ENCODE assay signal across 17 cellular contexts in genomic region chr4:24645765-24646550, GRCh38.
"Had no signal": no experiment of that assay in that cellular context is flagged by ENCODE, and none has a peak within 500 bp of the region (broad histone marks: within the 10 kb centered on the region; RNA-seq: fewer than 3 reads in every experiment).

No MANE protein-coding gene starts in this region.

- H3K36me3 Mint-ChIP-seq: activated naive CD4-positive, alpha-beta T cell treated with anti-CD3 and anti-CD28 coated beads, Interleukin-2, amount 10 ng/mL, durations not matched to agents 7 days and 5 days; natural killer cell; stimulated activated memory B cell treated with anti-CD40 and anti-IgM and Interleukin-4, amounts not matched to agents 10 μg/mL and 1 μg/mL and 100 μg/mL, for 72 hours; WTC11 had no signal

- H3K27ac Mint-ChIP-seq: activated CD4-positive, alpha-beta T cell treated with anti-CD3 and anti-CD28 coated beads, Interleukin-2, amount 10 ng/mL, durations not matched to agents 24 days and 14 days; activated naive CD4-positive, alpha-beta T cell treated with anti-CD3 and anti-CD28 coated beads, Interleukin-2, amount 10 ng/mL, durations not matched to agents 7 days and 5 days; activated T-helper 17 cell treated with anti-CD3 and anti-CD28 coated beads, Interleukin-2, amount 50 U/mL, for 72 hours; natural killer cell; stimulated activated memory B cell treated with anti-CD40 and anti-IgM and Interleukin-4, amounts not matched to agents 10 μg/mL and 1 μg/mL and 100 μg/mL, for 72 hours; WTC11 had no signal

- H3K4me3 Mint-ChIP-seq: activated CD4-positive, alpha-beta T cell treated with anti-CD3 and anti-CD28 coated beads, Interleukin-2, amount 10 ng/mL, durations not matched to agents 24 days and 14 days; activated naive CD4-positive, alpha-beta T cell treated with anti-CD3 and anti-CD28 coated beads, Interleukin-2, amount 10 ng/mL, durations not matched to agents 7 days and 5 days; activated T-helper 17 cell treated with anti-CD3 and anti-CD28 coated beads, Interleukin-2, amount 50 U/mL, for 72 hours; effector memory CD8-positive, alpha-beta T cell; natural killer cell; stimulated activated memory B cell treated with anti-CD40 and anti-IgM and Interleukin-4, amounts not matched to agents 10 μg/mL and 1 μg/mL and 100 μg/mL, for 72 hours; WTC11 had no signal

- H3K4me3 ChIP-seq: adrenal gland, right atrium auricular region, smooth muscle cell, tibial nerve had no signal

- H3K9me3 ChIP-seq: adrenal gland, right atrium auricular region had no signal

- H3K4me1 Mint-ChIP-seq: activated CD4-positive, alpha-beta T cell treated with anti-CD3 and anti-CD28 coated beads, Interleukin-2, amount 10 ng/mL, durations not matched to agents 24 days and 14 days; activated naive CD4-positive, alpha-beta T cell treated with anti-CD3 and anti-CD28 coated beads, Interleukin-2, amount 10 ng/mL, durations not matched to agents 7 days and 5 days; activated T-helper 17 cell treated with anti-CD3 and anti-CD28 coated beads, Interleukin-2, amount 50 U/mL, for 72 hours; stimulated activated memory B cell treated with anti-CD40 and anti-IgM and Interleukin-4, amounts not matched to agents 10 μg/mL and 1 μg/mL and 100 μg/mL, for 72 hours had no signal

- DNase-seq: activated CD4-positive, alpha-beta T cell treated with anti-CD3 and anti-CD28 coated beads, Interleukin-2, amount 10 ng/mL, durations not matched to agents 24 days and 14 days; activated CD8-positive, alpha-beta memory T cell treated with anti-CD3 and anti-CD28 coated beads for 24 hours; activated naive CD4-positive, alpha-beta T cell treated with anti-CD3 and anti-CD28 coated beads, Interleukin-2, amount 10 ng/mL, durations not matched to agents 7 days and 5 days; activated T-cell treated with anti-CD3 and anti-CD28 coated beads for 4 hours; central memory CD4-positive, alpha-beta T cell; effector memory CD8-positive, alpha-beta T cell; hypothalamus; natural killer cell; nucleus accumbens had no signal

- H3K27me3 ChIP-seq: adrenal gland, right atrium auricular region, tibial nerve had no signal

- H3K4me2 ChIP-seq: smooth muscle cell had no signal

- H3K27ac ChIP-seq: adrenal gland, epithelial cell of prostate, right atrium auricular region, tibial nerve had no signal

- H3K9me3 Mint-ChIP-seq: activated CD4-positive, alpha-beta T cell treated with anti-CD3 and anti-CD28 coated beads, Interleukin-2, amount 10 ng/mL, durations not matched to agents 24 days and 14 days; activated naive CD4-positive, alpha-beta T cell treated with anti-CD3 and anti-CD28 coated beads, Interleukin-2, amount 10 ng/mL, durations not matched to agents 7 days and 5 days; activated T-helper 17 cell treated with anti-CD3 and anti-CD28 coated beads, Interleukin-2, amount 50 U/mL, for 72 hours; effector memory CD8-positive, alpha-beta T cell; natural killer cell; stimulated activated memory B cell treated with anti-CD40 and anti-IgM and Interleukin-4, amounts not matched to agents 10 μg/mL and 1 μg/mL and 100 μg/mL, for 72 hours; WTC11 had no signal

- H3K36me3 ChIP-seq: adrenal gland, right atrium auricular region, tibial nerve had no signal
